25 cellular contexts compared by ENCODE assay signal in the genomic region with DNA sequence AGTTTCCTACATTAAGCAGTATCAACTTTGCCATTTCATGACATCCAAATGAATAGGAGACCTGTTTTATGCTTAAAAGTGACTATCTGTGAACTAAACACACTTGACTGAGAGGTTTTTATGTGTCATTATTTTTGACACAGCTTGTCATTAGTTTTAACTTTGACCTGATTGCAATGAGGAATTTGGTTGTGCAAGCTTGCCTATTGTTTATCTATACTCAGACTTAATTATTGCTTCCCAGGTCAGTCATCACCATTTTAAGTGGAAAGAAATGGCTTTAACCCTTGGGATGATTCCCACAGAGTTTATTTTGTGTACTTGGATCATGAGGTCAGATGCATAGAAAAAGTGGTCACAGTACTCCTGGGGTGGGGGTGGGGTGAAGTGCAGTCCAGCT.
"Had no signal": no experiment of that assay in that cellular context is flagged by ENCODE, and none has a peak within 500 bp of the region (broad histone marks: within the 10 kb centered on the region; RNA-seq: fewer than 3 reads in every experiment).

No MANE protein-coding gene starts in this region.

- H3K36me3 Mint-ChIP-seq: activated naive CD8-positive, alpha-beta T cell had no signal

- H3K27ac ChIP-seq: adrenal gland, cardiac muscle cell, colonic mucosa, foreskin keratinocyte, lower lobe of right lung, spleen, upper lobe of left lung, WERI-Rb-1 had no signal

- H3K27ac Mint-ChIP-seq: activated naive CD8-positive, alpha-beta T cell; T-helper 17 cell had no signal

- H3K4me3 Mint-ChIP-seq: activated naive CD8-positive, alpha-beta T cell; T-helper 17 cell had no signal

- H3K4me1 ChIP-seq: colonic mucosa, foreskin keratinocyte had no signal

- H3K9me3 ChIP-seq: adrenal gland, body of pancreas, colonic mucosa, lower lobe of right lung, pancreas, psoas muscle, right atrium auricular region, spleen, upper lobe of left lung had no signal

- H3K36me3 ChIP-seq: adrenal gland, cardiac muscle cell, colonic mucosa, lower lobe of right lung, pancreas, right atrium auricular region, spleen, upper lobe of left lung, WERI-Rb-1 had no signal

- ATAC-seq: activated CD4-positive, CD25-positive, alpha-beta regulatory T cell treated with anti-CD3 and anti-CD28 coated beads, Interleukin-2, amount 50 U/mL, for 24 hours; foreskin keratinocyte; stimulated activated naive CD8-positive, alpha-beta T cell treated with anti-CD3 and anti-CD28 coated beads, Interleukin-15, Interleukin-2, amounts not matched to agents 100 U/mL and 50 U/mL, for 24 hours; T-helper 17 cell had no signal

- H3K27me3 ChIP-seq: adrenal gland, body of pancreas, cardiac muscle cell, colonic mucosa, foreskin keratinocyte, pancreas, right atrium auricular region, spleen, upper lobe of left lung had no signal

- H3K4me1 Mint-ChIP-seq: T-helper 17 cell had no signal

- DNase-seq: activated CD4-positive, alpha-beta T cell treated with anti-CD3 and anti-CD28 coated beads for 48 hours; activated CD4-positive, alpha-beta T cell treated with anti-CD3 and anti-CD28 coated beads, Interleukin-2, amount 50 U/mL, for 48 hours; activated CD8-positive, alpha-beta memory T cell treated with anti-CD3 and anti-CD28 coated beads for 24 hours; activated effector memory CD4-positive, alpha-beta T cell treated with Interleukin-2 at 50 U/mL for 16 hours; activated naive CD4-positive, alpha-beta T cell treated with Interleukin-2 at 50 U/mL for 16 hours; cerebellar nuclear complex; effector memory CD4-positive, alpha-beta T cell; foreskin keratinocyte; kidney glomerular epithelial cell; lower lobe of right lung; spleen; stimulated activated naive CD8-positive, alpha-beta T cell treated with anti-CD3 and anti-CD28 coated beads, Interleukin-15, Interleukin-2, amounts not matched to agents 100 U/mL and 50 U/mL, for 24 hours; T-helper 17 cell; T1000; WERI-Rb-1 had no signal

- H3K27me3 Mint-ChIP-seq: activated naive CD8-positive, alpha-beta T cell had no signal

- H3K4me3 ChIP-seq: adrenal gland, body of pancreas, cardiac muscle cell, colonic mucosa, lower lobe of right lung, pancreas, psoas muscle, right atrium auricular region, spleen, upper lobe of left lung had no signal
